Comparison of ENCODE assay signal across 15 cellular contexts in genomic region chr6:40960784-40961430, GRCh38.
DNase-seq lines count a peak whose midpoint lies in the region; ATAC-seq and TF ChIP-seq lines count a peak whose summit lies in the region.
"Had no signal": no experiment of that assay in that cellular context is flagged by ENCODE, and none has a peak within 500 bp of the region (broad histone marks: within the 10 kb centered on the region; RNA-seq: fewer than 3 reads in every experiment).

No MANE protein-coding gene starts in this region.

- TF ChIP-seq CTCF in RWPE2 (IDR thresholded peaks at IDR 0.05; ENCODE audit: poor library complexity, severe bottlenecking) (no peak), neural progenitor cell (IDR thresholded peaks at IDR 0.05) (no peak), gastroesophageal sphincter (IDR thresholded peaks at IDR 0.05) (no peak)

- H3K9ac ChIP-seq in neural progenitor cell, result no peak overlapping the region

- H3F3A ChIP-seq in neural progenitor cell (ENCODE audit: low read depth), result peaks cover 4% of the 10 kb centered on the region

- H3K27ac ChIP-seq in RWPE2 (ENCODE audit: poor library complexity, severe bottlenecking) (peak overlapping the region; percentile 89), neural progenitor cell (no peak overlapping the region), gastroesophageal sphincter (no peak overlapping the region)
- H3K27ac ChIP-seq: RWPE1 had no signal

- no peak for TF ChIP-seq EP300 in gastroesophageal sphincter (IDR thresholded peaks at IDR 0.05)

- no peak overlapping the region for H2AFZ ChIP-seq in neural progenitor cell (replicated peaks)

- peak overlapping the region; percentile 50 for H3K27ac Mint-ChIP-seq in neural progenitor cell
- H3K27ac Mint-ChIP-seq: nephron, T-cell had no signal

- ATAC-seq in RWPE2 (ENCODE audit: low read depth) (peak; percentile 8; the same call in 2 of the 3 replicates), gastroesophageal sphincter (no peak), HG03025 (IDR thresholded peaks at IDR 0.05; ENCODE audit: low FRiP score, unreplicated experiment) (no peak)
- ATAC-seq: T-cell had no signal

- peaks cover 37% of the 10 kb centered on the region for H3K4me1 ChIP-seq in RWPE2 (ENCODE audit: insufficient read depth, poor library complexity, severe bottlenecking)
- peaks cover 9% of the 10 kb centered on the region for H3K4me1 ChIP-seq in neural progenitor cell
- no peaks in the 10 kb centered on the region for H3K4me1 ChIP-seq in gastroesophageal sphincter

- H3K36me3 Mint-ChIP-seq in neural progenitor cell, result no peaks in the 10 kb centered on the region
- H3K36me3 Mint-ChIP-seq: T-cell had no signal

- H3K27me3 Mint-ChIP-seq in neural progenitor cell (ENCODE audit: insufficient read depth, low read depth), result peaks cover 6% of the 10 kb centered on the region

- no peaks in the 10 kb centered on the region for H3K9me3 Mint-ChIP-seq in neural progenitor cell
- H3K9me3 Mint-ChIP-seq: nephron, T-cell had no signal

- TF ChIP-seq POLR2A in gastroesophageal sphincter (IDR thresholded peaks at IDR 0.05), result no peak

- H3K36me3 ChIP-seq in RWPE2 (ENCODE audit: low read depth), result no peaks in the 10 kb centered on the region
- H3K36me3 ChIP-seq in neural progenitor cell, result no peaks in the 10 kb centered on the region
- H3K36me3 ChIP-seq in gastroesophageal sphincter, result no peaks in the 10 kb centered on the region

- DNase-seq in DMS79 (lab: John Stamatoyannopoulos, UW), result peak; percentile 65
- peak; percentile 39 for DNase-seq in NCI-H1694 (lab: John Stamatoyannopoulos, UW)
- no peak for DNase-seq in RWPE2 (ENCODE audit: low spot score)
- DNase-seq in neural progenitor cell (ENCODE audit: low spot score), result no peak
- no peak for DNase-seq in hypothalamus (lab: John Stamatoyannopoulos, UW)
- DNase-seq: activated naive CD4-positive, alpha-beta T cell; Calu3; kidney; NCI-H2081; NCI-H526 treated with DMSO at 0.1 percent for 48 hours; T-cell had no signal

- H4K20me1 ChIP-seq in neural progenitor cell (ENCODE audit: low read depth), result no peaks in the 10 kb centered on the region

- H3K9me3 ChIP-seq in RWPE2 (ENCODE audit: severe bottlenecking) (no peaks in the 10 kb centered on the region), neural progenitor cell (ENCODE audit: low read depth) (no peaks in the 10 kb centered on the region), gastroesophageal sphincter (no peaks in the 10 kb centered on the region)

- H3K27me3 ChIP-seq in RWPE2 (ENCODE audit: insufficient read depth, poor library complexity, severe bottlenecking) (no peaks in the 10 kb centered on the region), neural progenitor cell (no peaks in the 10 kb centered on the region), gastroesophageal sphincter (no peaks in the 10 kb centered on the region)

- H3K4me2 ChIP-seq in neural progenitor cell, result no peak overlapping the region

- no peak overlapping the region for H3K4me3 Mint-ChIP-seq in neural progenitor cell
- H3K4me3 Mint-ChIP-seq: nephron, T-cell had no signal

- peaks cover 17% of the 10 kb centered on the region for H3K4me1 Mint-ChIP-seq in neural progenitor cell

- no peaks in the 10 kb centered on the region for H3K79me2 ChIP-seq in neural progenitor cell (ENCODE audit: low read depth)

- WGBS in gastroesophageal sphincter (ENCODE audit: low coverage in 1 of 2), 2 donors, result no CpG with 5 or more reads among the region's 13 CpGs

- no peak overlapping the region for H3K4me3 ChIP-seq in RWPE2 (ENCODE audit: severe bottlenecking)
- no peak overlapping the region for H3K4me3 ChIP-seq in neural progenitor cell
- no peak overlapping the region for H3K4me3 ChIP-seq in gastroesophageal sphincter

Comparison
In these comparisons a context has a peak if more than half of its experiments do, and no peak if none do; other contexts are left out.
1. DNase-seq: peak in DMS79 (single experiment) and NCI-H1694 (single experiment); none in RWPE2 (single experiment), neural progenitor cell (single experiment) and hypothalamus (0 of 51).